Comparison of ENCODE assay signal across 12 cellular contexts in the genomic region with DNA sequence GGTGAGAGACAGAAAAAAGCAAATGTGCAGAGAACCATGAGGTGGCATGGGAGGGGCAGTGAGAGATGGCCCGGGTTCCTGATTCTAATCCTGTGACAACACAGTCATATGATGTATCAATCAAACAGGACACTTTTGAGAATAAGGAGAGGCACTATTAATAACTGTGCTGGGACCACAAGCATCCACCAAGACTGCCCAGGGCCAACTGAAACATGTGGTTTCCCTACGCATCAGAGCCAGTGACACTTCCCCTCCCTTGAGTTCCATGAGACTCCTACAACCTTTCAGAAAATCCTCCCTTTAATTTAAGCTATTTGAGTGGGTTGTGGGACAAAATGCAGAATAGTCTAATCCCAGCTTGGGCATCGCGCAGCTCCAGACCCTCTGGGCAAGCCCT. TPM values are rescaled to one million over a fixed set of nuclear protein-coding genes. Genes with fewer than 3 reads are reported as not detected.
DNase-seq lines count a peak whose midpoint lies in the region; ATAC-seq and TF ChIP-seq lines count a peak whose summit lies in the region.
"Had no signal": no experiment of that assay in that cellular context is flagged by ENCODE, and none has a peak within 500 bp of the region (broad histone marks: within the 10 kb centered on the region; RNA-seq: fewer than 3 reads in every experiment).

No MANE protein-coding gene starts in this region.

- H3K27ac ChIP-seq in ascending aorta: peak overlapping the region; percentile 84 to 87
- H3K27ac ChIP-seq: hepatocyte, HL-60 had no signal

- H3K36me3 Mint-ChIP-seq in HFFc6 (ENCODE audit: low read depth) (no peaks in the 10 kb centered on the region), natural killer cell (peaks cover 7% of the 10 kb centered on the region)

- intact Hi-C loops in ascending aorta (cut with DNase I): no loop called here
- intact Hi-C loops in natural killer cell (cut with micrococcal nuclease): no loop called here

- H3K4me3 ChIP-seq in AG10803 (ENCODE audit: low read length) (no peak overlapping the region), ascending aorta (no peak overlapping the region)
- H3K4me3 ChIP-seq: hepatocyte had no signal

- H3K27me3 ChIP-seq in ascending aorta: no peaks in the 10 kb centered on the region
- H3K27me3 ChIP-seq: hepatocyte had no signal

- H3K27ac Mint-ChIP-seq in HFFc6: no peak overlapping the region
- H3K27ac Mint-ChIP-seq in natural killer cell: peak overlapping the region; percentile 26 to 83

- H3K27me3 Mint-ChIP-seq in HFFc6 (ENCODE audit: insufficient read depth) (no peaks in the 10 kb centered on the region), natural killer cell (ENCODE audit: low read depth in 2 of 2) (no peaks in the 10 kb centered on the region)

- TF ChIP-seq CTCF in AG10803 (conservative IDR thresholded peaks at IDR 0.05; ENCODE audit: low read length) (no peak), HFFc6 (IDR thresholded peaks at IDR 0.05) (no peak), ascending aorta (IDR thresholded peaks at IDR 0.05) (no peak), natural killer cell (IDR thresholded peaks at IDR 0.05) (no peak)

- no peak overlapping the region for H3K4me3 Mint-ChIP-seq in HFFc6
- H3K4me3 Mint-ChIP-seq in natural killer cell: no peak overlapping the region

- peaks cover 60% of the 10 kb centered on the region for H3K4me1 Mint-ChIP-seq in HFFc6 (ENCODE audit: low read depth)
- H3K4me1 Mint-ChIP-seq in natural killer cell: peaks cover 61 to 68% of the 10 kb centered on the region in 2 donors

- no peaks in the 10 kb centered on the region for H3K9me3 ChIP-seq in ascending aorta

- H3K9me3 Mint-ChIP-seq in HFFc6: no peaks in the 10 kb centered on the region
- no peaks in the 10 kb centered on the region for H3K9me3 Mint-ChIP-seq in natural killer cell

- H3K4me1 ChIP-seq in ascending aorta: peaks cover 8 to 59% of the 10 kb centered on the region in 2 donors

- DNase-seq in AG10803 (ENCODE audit: low read depth) (peak; percentile 79), HFFc6 (peak; percentile 20), ascending aorta (ENCODE audit: low spot score in 2 of 2) (peak in 1 of 2 donors; percentile 27), natural killer cell (no peak), NCI-H1048 (lab: John Stamatoyannopoulos, UW) (no peak), DMS79 (lab: John Stamatoyannopoulos, UW) (no peak), iPS-NIHi11 (ENCODE audit: low spot score) (no peak)
- DNase-seq: DMS 273 treated with DMSO at 0.1 percent for 48 hours, NCI-H2081 treated with DMSO at 0.1 percent for 48 hours had no signal

- H3K36me3 ChIP-seq in ascending aorta: peaks cover 0 to 4% of the 10 kb centered on the region in 2 donors

- ATAC-seq in natural killer cell: no peak
- no peak for ATAC-seq in GM19328 (IDR thresholded peaks at IDR 0.05; ENCODE audit: unreplicated experiment)

RNA-seq across cellular contexts. Expression of gene SH3BP5, which starts 17.4 kb away (rescaled TPM):
- total RNA-seq in HFFc6 (2021; fragmentation: NEBNext Ultra II Directional; extraction: Animal tissue kit (Norgen Biotek cat#: 25700)): 10 to 100 TPM; 10.8 to 14.2 (median 11.9) TPM
- total RNA-seq in ascending aorta: 65.9 TPM
- 100 to 1,000 TPM in 1 of 3 donors, 10 to 100 TPM in 2; 89.4 to 129 (median 91.0) TPM for total RNA-seq in natural killer cell

Comparison
In these comparisons a context has a peak if more than half of its experiments do, and no peak if none do; other contexts are left out.
1. DNase-seq: peak in AG10803 (single experiment) and HFFc6 (single experiment); none in natural killer cell (single experiment), NCI-H1048 (single experiment), DMS79 (single experiment) and iPS-NIHi11 (single experiment).